8 cellular contexts compared by ENCODE assay signal in the genomic region with DNA sequence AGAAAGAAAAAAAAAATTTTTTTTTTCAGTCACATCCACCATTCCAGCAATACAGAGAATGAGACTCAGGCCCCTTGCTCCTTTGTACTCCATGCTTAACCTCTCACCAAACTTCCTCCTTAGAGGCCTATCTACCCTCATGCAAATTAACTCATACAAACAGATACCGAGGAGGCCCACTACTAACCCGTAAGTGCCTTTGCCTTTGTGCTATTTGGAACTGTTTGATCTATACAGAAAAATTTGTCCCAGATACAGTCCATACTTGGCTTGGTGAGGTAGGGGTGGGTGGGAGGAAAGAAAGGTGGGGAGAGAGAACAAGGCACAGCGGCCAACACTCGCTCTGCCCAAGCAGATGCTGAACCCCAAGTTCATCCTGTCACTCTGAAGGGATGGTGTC.
A peak's percentile ranks its signal among the peaks of the same experiment; 100 is the strongest.
DNase-seq lines count a peak whose midpoint lies in the region; ATAC-seq and TF ChIP-seq lines count a peak whose summit lies in the region.

No MANE protein-coding gene starts in this region.

- H3K4me3 ChIP-seq in fibroblast of lung (replicated peaks in 1 of 4; ENCODE audit: control extremely low read depth in 1 of 4, insufficient read depth in 1 of 4, low read depth in 3 of 4, low read length in 4 of 4) (no peak overlapping the region), SJCRH30 (no peak overlapping the region)

- peak; percentile 27 for ATAC-seq in GM21423 (IDR thresholded peaks at IDR 0.05; ENCODE audit: unreplicated experiment)
- peak; percentile 17 for ATAC-seq in HG03558 (IDR thresholded peaks at IDR 0.05; ENCODE audit: extremely low read depth, unreplicated experiment)
- no peak for ATAC-seq in omental fat pad (ENCODE audit: low FRiP score)
- no peak for ATAC-seq in Right ventricle myocardium inferior
- ATAC-seq in GM19467 (IDR thresholded peaks at IDR 0.05; ENCODE audit: unreplicated experiment) = no peak

- H3K36me3 ChIP-seq in fibroblast of lung (ENCODE audit: control insufficient read depth, insufficient read depth, low read length) (no peaks in the 10 kb centered on the region), SJCRH30 (no peaks in the 10 kb centered on the region)

- no peak for TF ChIP-seq CTCF in fibroblast of lung (conservative IDR thresholded peaks at IDR 0.05 in 1 of 2, IDR thresholded peaks at IDR 0.05 in 1 of 2; ENCODE audit: low read depth in 1 of 2, low read length in 2 of 2)
- TF ChIP-seq CTCF in omental fat pad (IDR thresholded peaks at IDR 0.05) = no peak

- DNase-seq in ELR (ENCODE audit: low read depth) (peak; percentile 33), fibroblast of lung (ENCODE audit: low read depth in 2 of 2) (no peak), omental fat pad (ENCODE audit: low spot score) (no peak), Right ventricle myocardium inferior (ENCODE audit: missing footprints) (no peak), SJCRH30 (no peak)

- H3K27me3 ChIP-seq in fibroblast of lung (ENCODE audit: control insufficient read depth, insufficient read depth, low read length) (no peaks in the 10 kb centered on the region), SJCRH30 (no peaks in the 10 kb centered on the region; the same call in 1 of the 2 replicates)

- no peaks in the 10 kb centered on the region for H4K20me1 ChIP-seq in fibroblast of lung (ENCODE audit: control insufficient read depth, extremely low read depth, insufficient read depth, low read length)

- H3K79me2 ChIP-seq in fibroblast of lung (ENCODE audit: control insufficient read depth, insufficient read depth, low read length) = no peaks in the 10 kb centered on the region

- H2AFZ ChIP-seq in fibroblast of lung (ENCODE audit: low read length) = no peak overlapping the region

- no peak overlapping the region for H3K9ac ChIP-seq in fibroblast of lung (ENCODE audit: insufficient read depth, low read length)

- peaks cover 36% of the 10 kb centered on the region for H3K4me1 ChIP-seq in fibroblast of lung (ENCODE audit: control insufficient read depth, extremely low read depth, insufficient read depth, low read length)
- H3K4me1 ChIP-seq in SJCRH30 = peaks cover 23% of the 10 kb centered on the region

- H3K9me3 ChIP-seq in fibroblast of lung (ENCODE audit: control insufficient read depth, insufficient read depth, low read depth, low read length) (no peaks in the 10 kb centered on the region), SJCRH30 (replicated peaks) (no peaks in the 10 kb centered on the region)

- H3K27ac ChIP-seq in fibroblast of lung (ENCODE audit: insufficient read depth, low read length) (peak overlapping the region; percentile 94), SJCRH30 (no peak overlapping the region)

- intact Hi-C loops in Right ventricle myocardium inferior (cut with DNase I) = no loop called here

- peak overlapping the region; percentile 73 for H3K4me2 ChIP-seq in fibroblast of lung (ENCODE audit: extremely low read depth, insufficient read depth, low read length)

Comparison
In these comparisons a context has a peak if more than half of its experiments do, and no peak if none do; other contexts are left out.
1. ATAC-seq: peak in GM21423 (single experiment) and HG03558 (single experiment); none in omental fat pad (single experiment), Right ventricle myocardium inferior (single experiment) and GM19467 (single experiment).